ENCODE assay signal across 8 cellular contexts in the genomic region with DNA sequence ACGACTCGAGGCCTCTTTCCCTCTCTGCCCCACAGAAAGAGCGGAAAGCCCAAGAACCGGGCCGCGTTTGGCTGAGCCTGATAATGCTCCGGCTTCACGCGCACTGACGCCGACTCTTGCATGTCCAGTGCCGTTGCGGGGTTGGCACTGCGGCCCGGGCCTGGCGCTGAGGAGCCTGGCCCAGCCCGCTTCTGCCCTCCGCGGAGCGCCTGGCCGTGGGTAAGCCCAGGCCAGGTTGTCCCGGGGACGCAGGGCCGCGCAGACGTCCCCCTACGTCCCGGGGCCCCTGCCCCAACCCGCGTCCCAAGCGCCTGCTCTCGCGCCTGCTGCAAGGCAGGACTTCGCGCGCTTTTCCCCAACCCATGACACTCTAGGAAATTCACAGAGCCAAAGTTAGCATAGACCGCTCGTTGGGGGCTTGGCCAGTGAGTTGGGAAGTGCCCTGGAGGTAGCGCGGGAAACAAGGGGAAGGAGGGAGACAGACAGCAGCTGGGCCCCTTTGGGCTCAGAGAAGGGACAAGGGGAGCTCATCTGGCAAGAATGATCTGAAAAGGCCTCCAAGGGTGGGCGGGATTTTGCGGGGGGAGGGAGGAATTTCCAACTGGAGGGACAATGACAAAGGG. TPM values are rescaled to one million over a fixed set of nuclear protein-coding genes. Genes with fewer than 3 reads are reported as not detected.
DNase-seq lines count a peak whose midpoint lies in the region; ATAC-seq and TF ChIP-seq lines count a peak whose summit lies in the region.

No MANE protein-coding gene starts in this region.

- POLR2A ChIA-PET in MCF 10A (lab: Yijun Ruan, JAX), result interaction anchor here (0.7 kb wide), 1 partner anchor 267 kb away, joined by 3 read pairs; no protein-coding TSS in a partner anchor

- 29% methylated on average over 12 of the region's 42 CpGs for WGBS in right lobe of liver (ENCODE audit: insufficient coverage, low coverage, low lambda C conversion rate, missing lambda C conversion rate)
- 9 to 33% methylated on average over 14 to 28 of the region's 42 CpGs for WGBS in upper lobe of left lung, 2 donors

- peaks cover 13% of the 10 kb centered on the region for H3K36me3 Mint-ChIP-seq in MCF 10A (ENCODE audit: insufficient read depth, unreplicated experiment)

- no peaks in the 10 kb centered on the region for H3K9me3 ChIP-seq in right lobe of liver
- H3K9me3 ChIP-seq in upper lobe of left lung, result no peaks in the 10 kb centered on the region

- no peak for DNase-seq in MCF 10A (ENCODE audit: unreplicated experiment)
- DNase-seq in right lobe of liver, result no peak
- no peak for DNase-seq in upper lobe of left lung
- DNase-seq in SIG-M5 (lab: John Stamatoyannopoulos, UW), result no peak
- DNase-seq in activated CD8-positive, alpha-beta memory T cell treated with anti-CD3 and anti-CD28 coated beads, Interleukin-2, amount 50 U/mL, for 4 hours, result no peak
- no peak for DNase-seq in NCI-H1417 (lab: John Stamatoyannopoulos, UW)

- H3K27ac ChIP-seq in C4-2B (peak overlapping the region; percentile 82; the same call in 1 of the 2 replicates), right lobe of liver (no peak overlapping the region), upper lobe of left lung (peak overlapping the region in 2 of 4 donors; percentile 4 to 8)

- CTCF ChIA-PET in MCF 10A (lab: Yijun Ruan, JAX), result interaction anchor here (0.6 kb wide), 1 partner anchor 13 kb away, joined by 4 read pairs; no protein-coding TSS in a partner anchor

- peak overlapping the region; percentile 90 for H3K4me3 Mint-ChIP-seq in MCF 10A (ENCODE audit: unreplicated experiment)

- ATAC-seq in HG02852 (IDR thresholded peaks at IDR 0.05; ENCODE audit: unreplicated experiment) (peak; percentile 45), right lobe of liver (peak; percentile 47 to 71 (median 67)), upper lobe of left lung (ENCODE audit: low FRiP score in 2 of 2) (peak; percentile 69 to 79)

- TF ChIP-seq CTCF in C4-2B (conservative IDR thresholded peaks at IDR 0.05) (no peak), MCF 10A (IDR thresholded peaks at IDR 0.05; ENCODE audit: unreplicated experiment) (no peak), right lobe of liver (IDR thresholded peaks at IDR 0.05) (no peak), upper lobe of left lung (IDR thresholded peaks at IDR 0.05) (no peak)

- H3K4me1 Mint-ChIP-seq in MCF 10A (ENCODE audit: insufficient read depth, unreplicated experiment), result peaks cover 17% of the 10 kb centered on the region

- H3K36me3 ChIP-seq in right lobe of liver, result no peaks in the 10 kb centered on the region
- peaks cover 0 to 14% (median 4%) of the 10 kb centered on the region in 4 donors for H3K36me3 ChIP-seq in upper lobe of left lung

- TF ChIP-seq EP300 in upper lobe of left lung (IDR thresholded peaks at IDR 0.05), result no peak

- no peak overlapping the region for H3K27ac Mint-ChIP-seq in MCF 10A (ENCODE audit: low read depth, unreplicated experiment)

- no peak for TF ChIP-seq POLR2A in right lobe of liver (IDR thresholded peaks at IDR 0.05)
- TF ChIP-seq POLR2A in upper lobe of left lung (IDR thresholded peaks at IDR 0.05), result no peak

- BruUV-seq in MCF 10A (replicated peaks; lab: Mats Ljungman, UMichigan), result no TSS peak

- peak overlapping the region; percentile 75 to 92 (median 81) for H3K4me3 ChIP-seq in right lobe of liver
- H3K4me3 ChIP-seq in upper lobe of left lung, result peak overlapping the region; percentile 23 to 99 (median 94)

- peaks cover 0 to 12% (median 0%) of the 10 kb centered on the region in 4 donors for H3K4me1 ChIP-seq in right lobe of liver
- H3K4me1 ChIP-seq in upper lobe of left lung, result peaks cover 27 to 47% (median 36%) of the 10 kb centered on the region in 4 donors

- H3K27me3 Mint-ChIP-seq in MCF 10A (ENCODE audit: insufficient read depth, unreplicated experiment), result peaks cover 12% of the 10 kb centered on the region

- H3K27me3 ChIP-seq in right lobe of liver (no peaks in the 10 kb centered on the region), upper lobe of left lung (no peaks in the 10 kb centered on the region)

- H3K9me3 Mint-ChIP-seq in MCF 10A (ENCODE audit: unreplicated experiment), result no peaks in the 10 kb centered on the region

- intact Hi-C loops in MCF 10A (cut with micrococcal nuclease), result no loop called here
- intact Hi-C loops in right lobe of liver (cut with DNase I), result no loop called here

RNA-seq across cellular contexts. Expression of a gene that starts 0.6 kb away (rescaled TPM):
- total RNA-seq in MCF 10A (2022), result 93.6 and 96.2 TPM in 2 replicates
- 100 to 1,000 TPM in 1 of 6 experiments, 10 to 100 TPM in 5; 63.4 to 108 (median 85.3) TPM for total RNA-seq in right lobe of liver
- total RNA-seq in upper lobe of left lung, result 100 to 1,000 TPM in 5 of 6 donors, 10 to 100 TPM in 1; 98.5 to 267 (median 251) TPM
